10 cellular contexts compared by ENCODE assay signal in the genomic region with DNA sequence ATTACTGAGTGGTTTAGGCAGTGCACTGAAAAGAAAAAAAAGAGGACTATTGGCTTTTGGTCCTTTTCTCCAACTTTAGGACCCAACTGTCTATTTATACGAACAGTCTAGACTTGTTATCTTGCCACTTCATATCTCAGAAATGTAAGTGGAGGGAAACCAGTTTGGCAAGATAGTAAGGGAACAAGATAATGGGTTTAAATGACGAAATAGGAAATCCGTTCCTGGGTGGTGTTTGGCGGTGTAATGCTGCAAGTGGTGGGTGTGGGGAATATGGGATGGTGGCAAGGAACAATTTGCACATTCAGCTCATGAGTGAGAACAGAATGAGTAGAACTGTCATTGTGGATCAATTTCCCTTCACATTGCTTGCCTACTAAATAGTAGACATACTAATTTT. TPM values are rescaled to one million over a fixed set of nuclear protein-coding genes. Genes with fewer than 3 reads are reported as not detected.
DNase-seq lines count a peak whose midpoint lies in the region; ATAC-seq and TF ChIP-seq lines count a peak whose summit lies in the region.
"Had no signal": no experiment of that assay in that cellular context is flagged by ENCODE, and none has a peak within 500 bp of the region (broad histone marks: within the 10 kb centered on the region; RNA-seq: fewer than 3 reads in every experiment).

No MANE protein-coding gene starts in this region.

- H3K36me3 ChIP-seq in heart left ventricle (no peaks in the 10 kb centered on the region), PC-9 (ENCODE audit: low read depth) (no peaks in the 10 kb centered on the region)

- H3F3A ChIP-seq in PC-9 (ENCODE audit: insufficient read depth, low read depth) = peaks cover 18% of the 10 kb centered on the region; the same call in 1 of the 2 replicates

- H2AFZ ChIP-seq in PC-9 = no peak overlapping the region

- no peaks in the 10 kb centered on the region for H4K20me1 ChIP-seq in PC-9 (ENCODE audit: insufficient read depth)

- H3K9me3 ChIP-seq in heart left ventricle (no peaks in the 10 kb centered on the region), PC-9 (ENCODE audit: insufficient read depth, low read depth) (no peaks in the 10 kb centered on the region)

- peaks cover 0 to 39% (median 13%) of the 10 kb centered on the region in 9 donors for H3K27me3 ChIP-seq in heart left ventricle
- H3K27me3 ChIP-seq in PC-9 (ENCODE audit: insufficient read depth, low read depth) = no peaks in the 10 kb centered on the region

- peak overlapping the region; percentile 68 for H3K4me2 ChIP-seq in PC-9

- intact Hi-C loops in heart left ventricle (cut with DNase I) = no loop called here
- intact Hi-C loops in Right ventricle myocardium inferior (cut with DNase I) = no loop called here
- intact Hi-C loops in PC-9 (cut with micrococcal nuclease; ENCODE audit: unreplicated experiment) = loop anchor here (1.0 kb wide), 1 partner anchor 12 kb away; no protein-coding TSS in a partner anchor

- DNase-seq in heart left ventricle (no peak), Right ventricle myocardium inferior (ENCODE audit: missing footprints) (no peak), PC-9 (peak; percentile 41 to 94), erythroblast (lab: John Stamatoyannopoulos, UW) (peak in 1 of 2 experiments; percentile 17), ureter (ENCODE audit: low spot score) (peak; percentile 52), occipital lobe (lab: John Stamatoyannopoulos, UW) (no peak), G401 (ENCODE audit: low spot score) (no peak), globus pallidus (ENCODE audit: low spot score) (no peak)
- DNase-seq: H9; stimulated activated naive CD8-positive, alpha-beta T cell treated with anti-CD3 and anti-CD28 coated beads, Interleukin-15, Interleukin-2, amounts not matched to agents 100 U/mL and 50 U/mL, for 24 hours had no signal

- ATAC-seq in heart left ventricle = peak in 3 of 4 donors; percentile 20 to 33 (median 31)
- no peak for ATAC-seq in Right ventricle myocardium inferior
- ATAC-seq: stimulated activated naive CD8-positive, alpha-beta T cell treated with anti-CD3 and anti-CD28 coated beads, Interleukin-15, Interleukin-2, amounts not matched to agents 100 U/mL and 50 U/mL, for 24 hours had no signal

- POLR2A ChIA-PET in PC-9 (lab: Charles Lee; ENCODE audit: unreplicated experiment) = interaction anchor here (0.6 to 0.7 kb wide), 2 partner anchors 94 to 198 kb away, joined by 4 to 5 read pairs; partner anchors contain the start of gene PSMD3

- 11 to 20% (median 14%) methylated on average over 4 of the region's 4 CpGs for WGBS in heart left ventricle, 4 donors

- CTCF ChIA-PET in PC-9 (lab: Charles Lee) = interaction anchor here (0.6 kb wide), 3 partner anchors 77 to 1033 kb away, joined by 4 to 9 read pairs (median 8); no protein-coding TSS in a partner anchor

- no peak for TF ChIP-seq POLR2A in heart left ventricle (IDR thresholded peaks at IDR 0.05)
- peak; percentile 44 for TF ChIP-seq POLR2A in erythroblast (IDR thresholded peaks at IDR 0.05; ENCODE audit: low read length)

- no TSS peak for BruUV-seq in PC-9 (replicated peaks; lab: Mats Ljungman, UMichigan)

- H3K4me1 ChIP-seq in heart left ventricle (peaks cover 0 to 28% (median 0%) of the 10 kb centered on the region in 12 donors), PC-9 (replicated peaks; ENCODE audit: insufficient read depth) (peaks cover 34% of the 10 kb centered on the region)

- H3K4me3 ChIP-seq in heart left ventricle (no peak overlapping the region), PC-9 (peak overlapping the region; percentile 4; the same call in 1 of the 2 replicates)

- in situ Hi-C loops in G401 (cut with HindIII; ENCODE audit: low sequenced_read_pairs) = no loop called here

- no peaks in the 10 kb centered on the region for H3K9me2 ChIP-seq in PC-9 (ENCODE audit: insufficient read depth)

- H3K27ac ChIP-seq in heart left ventricle (peak overlapping the region in 1 of 12 donors; percentile 7), PC-9 (peak overlapping the region; percentile 45)

- no peaks in the 10 kb centered on the region for H3K79me2 ChIP-seq in PC-9 (ENCODE audit: low read depth)

- TF ChIP-seq CTCF in heart left ventricle (IDR thresholded peaks at IDR 0.05) (no peak), PC-9 (conservative IDR thresholded peaks at IDR 0.05) (no peak)

RNA-seq across cellular contexts. Expression of gene GRB7, which starts 44.7 kb away (rescaled TPM):
- total RNA-seq in heart left ventricle = 1 to 10 TPM in 7 of 9 donors, under 1 TPM in 2; 0.48 to 8.2 (median 1.7) TPM
- 1 to 10 TPM in 1 of 2 donors, under 1 TPM in 1; 0.57 to 1.3 TPM for polyA plus RNA-seq in heart left ventricle
- total RNA-seq in Right ventricle myocardium inferior = 2.4 TPM
- total RNA-seq in PC-9 (2021) = 49.1 and 55.9 TPM in 2 replicates
- total RNA-seq in ureter = 37.4 TPM
- not detected for total RNA-seq in occipital lobe
- total RNA-seq in G401 (2014; rRNA removed; shearing (Covaris generic)) = 1.7 and 2.0 TPM in 2 replicates

RNA-seq across cellular contexts. Expression of gene MIEN1, which starts 52.1 kb away (rescaled TPM):
- 10 to 100 TPM; 34.3 to 98.1 (median 53.3) TPM for total RNA-seq in heart left ventricle
- 100 to 1,000 TPM in 1 of 2 donors, 10 to 100 TPM in 1; 87.6 to 159 TPM for polyA plus RNA-seq in heart left ventricle
- total RNA-seq in Right ventricle myocardium inferior = 49.4 TPM
- total RNA-seq in PC-9 (2021) = 49.2 and 50.8 TPM in 2 replicates
- 49.2 TPM for total RNA-seq in ureter
- total RNA-seq in occipital lobe = 10.1 TPM
- total RNA-seq in G401 (2014; rRNA removed; shearing (Covaris generic)) = 28.0 and 61.8 TPM in 2 replicates

Comparison
In these comparisons a context has a peak if more than half of its experiments do, and no peak if none do; other contexts are left out.
1. DNase-seq: peak in PC-9 (2 of 2) and ureter (single experiment); none in heart left ventricle (0 of 5), Right ventricle myocardium inferior (single experiment), occipital lobe (single experiment), G401 (single experiment) and globus pallidus (single experiment).